Comparison of ENCODE assay signal across 13 cellular contexts in the genomic region with DNA sequence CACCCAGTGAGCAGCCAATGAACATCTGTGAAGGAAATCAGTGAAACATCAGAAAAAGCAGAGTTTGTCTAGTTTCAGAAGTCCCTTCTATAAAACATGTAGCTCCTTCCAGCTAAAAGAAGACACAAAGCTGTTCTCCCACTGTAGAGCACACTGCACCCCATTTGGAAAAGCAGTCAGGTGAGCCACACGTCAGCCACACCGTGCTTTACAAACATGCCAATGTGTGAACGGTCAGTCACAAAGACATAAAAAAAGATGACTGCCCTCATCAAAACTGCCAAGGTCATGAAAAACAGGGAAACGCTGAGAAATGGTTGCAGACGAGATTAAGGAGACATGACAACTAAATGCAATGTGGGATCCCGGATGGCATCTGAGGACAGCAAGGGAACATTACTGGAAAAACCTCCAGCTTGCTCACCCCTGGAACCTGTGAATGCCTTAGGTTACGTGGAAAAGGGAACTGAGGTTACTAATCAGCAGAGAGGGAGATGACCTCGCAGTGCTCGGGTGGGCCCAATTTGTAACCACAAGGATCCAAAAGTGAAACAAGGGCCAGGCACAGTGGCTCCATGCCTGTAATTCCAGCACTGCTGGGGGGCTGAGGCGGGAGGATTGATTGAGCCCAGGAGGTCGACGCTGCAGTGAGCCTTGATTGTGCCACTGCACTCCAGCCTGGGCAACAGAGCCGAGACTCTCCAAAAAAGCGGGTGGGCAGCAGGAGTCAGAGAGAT. TPM values are rescaled to one million over a fixed set of nuclear protein-coding genes. Genes with fewer than 3 reads are reported as not detected.
A peak's percentile ranks its signal among the peaks of the same experiment; 100 is the strongest.
DNase-seq lines count a peak whose midpoint lies in the region; ATAC-seq and TF ChIP-seq lines count a peak whose summit lies in the region.
"Had no signal": no experiment of that assay in that cellular context is flagged by ENCODE, and none has a peak within 500 bp of the region (broad histone marks: within the 10 kb centered on the region; RNA-seq: fewer than 3 reads in every experiment).

No MANE protein-coding gene starts in this region.

- no peak overlapping the region for H3K4me3 ChIP-seq in mammary epithelial cell (replicated peaks in 1 of 3; ENCODE audit: insufficient read depth in 1 of 3, low read depth in 2 of 3, low read length in 3 of 3)
- H3K4me3 ChIP-seq: upper lobe of left lung had no signal

- H3K4me1 Mint-ChIP-seq in IgD-negative memory B cell (peaks cover 57 to 68% (median 65%) of the 10 kb centered on the region in 3 donors), nephron progenitor cell (peaks cover 85% of the 10 kb centered on the region)

- H3K27me3 ChIP-seq in mammary epithelial cell (ENCODE audit: insufficient read depth, low read length), result no peaks in the 10 kb centered on the region
- H3K27me3 ChIP-seq: upper lobe of left lung had no signal

- 87% methylated on average over 12 of the region's 14 CpGs for WGBS in mammary epithelial cell (ENCODE audit: low coverage, missing lambda C conversion rate)

- TF ChIP-seq CTCF in mammary epithelial cell (conservative IDR thresholded peaks at IDR 0.05 in 1 of 2, IDR thresholded peaks at IDR 0.05 in 1 of 2; ENCODE audit: extremely low read depth in 1 of 2, insufficient read depth in 1 of 2, low read depth in 1 of 2, low read length in 2 of 2) (no peak), nephron progenitor cell (IDR thresholded peaks at IDR 0.05) (no peak)

- intact Hi-C loops in mammary epithelial cell (cut with micrococcal nuclease), result no loop called here

- in situ Hi-C loops in mammary epithelial cell (cut with MboI; ENCODE audit: low sequenced_read_pairs in 2 of 2), result loop anchor here in 1 of 2 donors (5.0 kb wide), 1 partner anchor 35 kb away; no protein-coding TSS in a partner anchor

- peaks cover 48% of the 10 kb centered on the region for H3K4me1 ChIP-seq in mammary epithelial cell (ENCODE audit: insufficient read depth, low read length)

- H3K36me3 Mint-ChIP-seq in IgD-negative memory B cell, result peaks cover 1% of the 10 kb centered on the region
- H3K36me3 Mint-ChIP-seq in nephron progenitor cell (ENCODE audit: low read depth), result peaks cover 10% of the 10 kb centered on the region

- H3K9me3 Mint-ChIP-seq in IgD-negative memory B cell, result no peaks in the 10 kb centered on the region
- H3K9me3 Mint-ChIP-seq in nephron progenitor cell, result no peaks in the 10 kb centered on the region

- H3K4me3 Mint-ChIP-seq in IgD-negative memory B cell, result peak overlapping the region in 3 of 4 donors; percentile 43 to 59 (median 44)
- H3K4me3 Mint-ChIP-seq in nephron progenitor cell, result peak overlapping the region; percentile 24

- H4K20me1 ChIP-seq in mammary epithelial cell (ENCODE audit: insufficient read depth, low read length), result peaks cover 36% of the 10 kb centered on the region

- CTCF ChIA-PET in mammary epithelial cell (lab: Charles Lee; ENCODE audit: low non-redundant PET), result no interaction called here

- ATAC-seq in GM19035 (IDR thresholded peaks at IDR 0.05; ENCODE audit: unreplicated experiment), result no peak

- no TSS peak for BruUV-seq in mammary epithelial cell (replicated peaks; lab: Mats Ljungman, UMichigan)

- no peak overlapping the region for H3K27ac ChIP-seq in mammary epithelial cell (ENCODE audit: insufficient read depth, low read depth, low read length)
- H3K27ac ChIP-seq: upper lobe of left lung had no signal

- H3K27ac Mint-ChIP-seq in IgD-negative memory B cell (peak overlapping the region in 2 of 3 donors; percentile 76 to 84), nephron progenitor cell (peak overlapping the region; percentile 96)

- no peak overlapping the region for H3K9ac ChIP-seq in mammary epithelial cell (ENCODE audit: insufficient read depth, low read length)

- peaks cover 100% of the 10 kb centered on the region for H3K79me2 ChIP-seq in mammary epithelial cell (ENCODE audit: insufficient read depth, low read length)

- peak overlapping the region; percentile 37 for H3K4me2 ChIP-seq in mammary epithelial cell (ENCODE audit: insufficient read depth, low read depth, low read length)

- dilution Hi-C loops in mammary epithelial cell (cut with HindIII; ENCODE audit: low sequenced_read_pairs), result loop anchor here (5.0 kb wide), 1 partner anchor 35 kb away; no protein-coding TSS in a partner anchor

- H3K9me3 ChIP-seq in mammary epithelial cell (replicated peaks; ENCODE audit: insufficient read depth, low read length), result no peaks in the 10 kb centered on the region
- H3K9me3 ChIP-seq: upper lobe of left lung had no signal

- H3K36me3 ChIP-seq in mammary epithelial cell (ENCODE audit: insufficient read depth, low read length), result peaks cover 5% of the 10 kb centered on the region
- H3K36me3 ChIP-seq: upper lobe of left lung had no signal

- H3K27me3 Mint-ChIP-seq in IgD-negative memory B cell (peaks cover 2% of the 10 kb centered on the region), nephron progenitor cell (ENCODE audit: low read depth, poor library complexity) (no peaks in the 10 kb centered on the region)

- no peak overlapping the region for H2AFZ ChIP-seq in mammary epithelial cell (ENCODE audit: low read depth, low read length)

- DNase-seq in CD1c-positive myeloid dendritic cell (ENCODE audit: extremely low spot score) (peak; percentile 46), mammary epithelial cell (no peak), nephron progenitor cell (no peak), NCI-H2029 treated with DMSO at 0.1 percent for 48 hours (lab: John Stamatoyannopoulos, UW) (no peak), NCI-H2081 treated with DMSO at 0.1 percent for 48 hours (lab: John Stamatoyannopoulos, UW) (no peak), HuH-7 (ENCODE audit: low spot score) (no peak)
- DNase-seq: DMS 273 treated with DMSO at 0.1 percent for 48 hours; NCI-H345; stimulated activated CD4-positive, alpha-beta T cell treated with anti-CD3 and anti-CD28 coated beads, Interleukin-1b, Interleukin-23, amount 100 ng/mL, for 48 hours; SW 1271; upper lobe of left lung had no signal

RNA-seq across cellular contexts. Expression of gene ANKRD11, which starts 8.1 kb away (rescaled TPM):
- 11.6 TPM for polyA plus RNA-seq in IgD-negative memory B cell
- total RNA-seq in mammary epithelial cell, result 100 to 1,000 TPM in 1 of 2 donors, 10 to 100 TPM in 1; 97.4 to 224 TPM
- polyA plus RNA-seq in mammary epithelial cell, result 48.1 TPM
- 113 TPM for polyA minus RNA-seq in mammary epithelial cell

RNA-seq across cellular contexts. Expression of gene SPG7, which starts 25.9 kb away (rescaled TPM):
- 47.0 TPM for polyA plus RNA-seq in IgD-negative memory B cell
- 100 to 1,000 TPM in 1 of 2 donors, 10 to 100 TPM in 1; 91.9 to 102 TPM for total RNA-seq in mammary epithelial cell
- polyA plus RNA-seq in mammary epithelial cell, result 49.6 TPM
- 86.2 TPM for polyA minus RNA-seq in mammary epithelial cell
